Comparison of ENCODE assay signal across 10 cellular contexts in genomic region chr19:38695319-38695683, GRCh38. TPM values are rescaled to one million over a fixed set of nuclear protein-coding genes. Genes with fewer than 3 reads are reported as not detected.
DNase-seq lines count a peak whose midpoint lies in the region; ATAC-seq, FAIRE-seq and TF ChIP-seq lines count a peak whose summit lies in the region.
"Had no signal": no experiment of that assay in that cellular context is flagged by ENCODE, and none has a peak within 500 bp of the region (broad histone marks: within the 10 kb centered on the region; RNA-seq: fewer than 3 reads in every experiment).

No MANE protein-coding gene starts in this region.

- no peak overlapping the region for H4K8ac ChIP-seq in trophoblast cell (ENCODE audit: low read depth, low read length)

- CTCF ChIA-PET in Caco-2 (lab: Charles Lee) (no interaction called here), PC-3 (lab: Charles Lee) (no interaction called here)

- no peaks in the 10 kb centered on the region for H3K27me3 ChIP-seq in Caco-2 (replicated peaks; ENCODE audit: control insufficient read depth, insufficient read depth, low read length)
- H3K27me3 ChIP-seq in PC-3 (ENCODE audit: low read length): no peaks in the 10 kb centered on the region
- no peaks in the 10 kb centered on the region for H3K27me3 ChIP-seq in gastroesophageal sphincter
- no peaks in the 10 kb centered on the region for H3K27me3 ChIP-seq in trophoblast cell (ENCODE audit: insufficient read depth, low read length)

- H2BK5ac ChIP-seq in trophoblast cell (ENCODE audit: low read depth, low read length, poor library complexity): no peak overlapping the region

- POLR2A ChIA-PET in Caco-2 (lab: Charles Lee) (interaction anchor here (0.6 kb wide), 2 partner anchors 234 to 1671 kb away, joined by 3 read pairs; no protein-coding TSS in a partner anchor), PC-3 (lab: Charles Lee; ENCODE audit: unreplicated experiment) (no interaction called here)

- H3K27ac ChIP-seq in PC-3 (ENCODE audit: low read length): peak overlapping the region; percentile 100
- peak overlapping the region; percentile 90 to 100 (median 94) for H3K27ac ChIP-seq in gastroesophageal sphincter
- no peak overlapping the region for H3K27ac ChIP-seq in trophoblast cell (ENCODE audit: low read depth, low read length)

- H4K20me1 ChIP-seq in PC-3 (ENCODE audit: low read length): no peaks in the 10 kb centered on the region

- H3K4me1 Mint-ChIP-seq in Caco-2 (ENCODE audit: low read depth, unreplicated experiment): peaks cover 35% of the 10 kb centered on the region

- H3K4me3 Mint-ChIP-seq in Caco-2 (ENCODE audit: unreplicated experiment): no peak overlapping the region
- H3K4me3 Mint-ChIP-seq: stimulated activated naive CD8-positive, alpha-beta T cell treated with anti-CD3 and anti-CD28 coated beads, Interleukin-15, amount 100 ng/mL, for 72 hours had no signal

- H3K36me3 ChIP-seq in Caco-2 (ENCODE audit: control insufficient read depth, insufficient read depth, low read length) (peaks cover 9% of the 10 kb centered on the region), PC-3 (ENCODE audit: low read depth, low read length) (peaks cover 46% of the 10 kb centered on the region), gastroesophageal sphincter (peaks cover 0 to 2% of the 10 kb centered on the region in 2 donors), trophoblast cell (ENCODE audit: control insufficient read depth in 1 of 2, insufficient read depth in 2 of 2, low read length in 2 of 2) (peaks cover 61 to 64% of the 10 kb centered on the region in 2 experiments)

- H3K79me2 ChIP-seq in PC-3 (ENCODE audit: low read length) (peaks cover 97% of the 10 kb centered on the region), trophoblast cell (ENCODE audit: control insufficient read depth, insufficient read depth, low read length, poor library complexity) (peaks cover 39% of the 10 kb centered on the region)

- H3K4me3 ChIP-seq in Caco-2 (ENCODE audit: low read depth, low read length) (no peak overlapping the region), PC-3 (ENCODE audit: low read length) (no peak overlapping the region), gastroesophageal sphincter (peak overlapping the region in 1 of 2 donors; percentile 7), trophoblast cell (ENCODE audit: low read depth, low read length) (no peak overlapping the region)

- no peak overlapping the region for H4K91ac ChIP-seq in trophoblast cell (ENCODE audit: low read depth, low read length)

- H3K14ac ChIP-seq in trophoblast cell (ENCODE audit: low read length): no peak overlapping the region

- no peaks in the 10 kb centered on the region for H3K9me3 Mint-ChIP-seq in Caco-2 (ENCODE audit: unreplicated experiment)
- H3K9me3 Mint-ChIP-seq: stimulated activated naive CD8-positive, alpha-beta T cell treated with anti-CD3 and anti-CD28 coated beads, Interleukin-15, amount 100 ng/mL, for 72 hours had no signal

- H4K12ac ChIP-seq in trophoblast cell (ENCODE audit: low read depth, low read length): no peak overlapping the region

- H2AFZ ChIP-seq in PC-3 (ENCODE audit: low read length) (no peak overlapping the region), trophoblast cell (ENCODE audit: insufficient read depth, low read length, poor library complexity) (no peak overlapping the region)

- WGBS in gastroesophageal sphincter (ENCODE audit: low coverage in 1 of 2), 2 donors: 14 to 45% methylated on average over 3 to 6 of the region's 9 CpGs
- WGBS in trophoblast cell (ENCODE audit: extremely low coverage, insufficient coverage, insufficient read length): no CpG with 5 or more reads among the region's 9 CpGs

- peaks cover 100% of the 10 kb centered on the region for H3K36me3 Mint-ChIP-seq in Caco-2 (ENCODE audit: insufficient read depth, unreplicated experiment)

- H3K9me2 ChIP-seq in PC-3 (replicated peaks; ENCODE audit: low read length): no peaks in the 10 kb centered on the region

- ATAC-seq in PC-3 (no peak), gastroesophageal sphincter (no peak), HG03439 (IDR thresholded peaks at IDR 0.05; ENCODE audit: unreplicated experiment) (no peak)
- ATAC-seq: stimulated activated naive CD8-positive, alpha-beta T cell treated with anti-CD3 and anti-CD28 coated beads, Interleukin-15, amount 100 ng/mL, for 72 hours had no signal

- H2AK5ac ChIP-seq in trophoblast cell (ENCODE audit: low read length): no peak overlapping the region

- no peak for FAIRE-seq in D721Med (lab: Jason Lieb, UNC)

- intact Hi-C loops in Caco-2 (cut with micrococcal nuclease; ENCODE audit: unreplicated experiment): no loop called here
- intact Hi-C loops in PC-3 (cut with micrococcal nuclease): no loop called here

- TF ChIP-seq POLR2A in gastroesophageal sphincter (IDR thresholded peaks at IDR 0.05): no peak

- peak overlapping the region; percentile 21 for H3K18ac ChIP-seq in trophoblast cell (ENCODE audit: low read length)

- H2BK12ac ChIP-seq in trophoblast cell (ENCODE audit: low read length): no peak overlapping the region

- no peak overlapping the region for H2BK120ac ChIP-seq in trophoblast cell (ENCODE audit: insufficient read depth, low read length, poor library complexity)

- peak overlapping the region; percentile 82 for H3K27ac Mint-ChIP-seq in Caco-2 (ENCODE audit: unreplicated experiment)
- H3K27ac Mint-ChIP-seq: stimulated activated naive CD8-positive, alpha-beta T cell treated with anti-CD3 and anti-CD28 coated beads, Interleukin-15, amount 100 ng/mL, for 72 hours had no signal

- peak overlapping the region; percentile 98; the same call in 1 of the 2 replicates for H3K9ac ChIP-seq in PC-3 (ENCODE audit: low read length)
- H3K9ac ChIP-seq in trophoblast cell (ENCODE audit: low read length): no peak overlapping the region

- no peak for TF ChIP-seq EP300 in gastroesophageal sphincter (IDR thresholded peaks at IDR 0.05)

- H3K27me3 Mint-ChIP-seq in Caco-2 (ENCODE audit: insufficient read depth, unreplicated experiment): no peaks in the 10 kb centered on the region
- H3K27me3 Mint-ChIP-seq: stimulated activated naive CD8-positive, alpha-beta T cell treated with anti-CD3 and anti-CD28 coated beads, Interleukin-15, amount 100 ng/mL, for 72 hours had no signal

- peak overlapping the region; percentile 72 for H3K4ac ChIP-seq in trophoblast cell (ENCODE audit: low read depth, low read length)

- peaks cover 12% of the 10 kb centered on the region for H3F3A ChIP-seq in PC-3 (ENCODE audit: low read length, unreplicated experiment)

- BruUV-seq in Caco-2 (replicated peaks; lab: Mats Ljungman, UMichigan) (no TSS peak), PC-3 (replicated peaks; lab: Mats Ljungman, UMichigan) (no TSS peak)

- DNase-seq in Caco-2 (no peak), PC-3 (no peak), trophoblast cell (no peak), ureter (ENCODE audit: low spot score) (no peak), D721Med (ENCODE audit: insufficient read length, low spot score) (no peak)
- DNase-seq in effector CD4-positive, alpha-beta T cell: no peak
- DNase-seq: posterior cingulate gyrus; stimulated activated naive CD8-positive, alpha-beta T cell treated with anti-CD3 and anti-CD28 coated beads, Interleukin-15, amount 100 ng/mL, for 72 hours had no signal

- H3K4me2 ChIP-seq in PC-3 (ENCODE audit: low read length): no peak overlapping the region
- no peak overlapping the region for H3K4me2 ChIP-seq in trophoblast cell (ENCODE audit: low read length)

- H3K9me3 ChIP-seq in Caco-2: no peaks in the 10 kb centered on the region
- no peaks in the 10 kb centered on the region for H3K9me3 ChIP-seq in PC-3 (ENCODE audit: low read length)
- H3K9me3 ChIP-seq in gastroesophageal sphincter: no peaks in the 10 kb centered on the region
- peaks cover under 1% of the 10 kb centered on the region for H3K9me3 ChIP-seq in trophoblast cell (ENCODE audit: insufficient read depth, low read depth, low read length)

- peaks cover 28% of the 10 kb centered on the region for H3K79me1 ChIP-seq in trophoblast cell (ENCODE audit: low read length)

- H3K4me1 ChIP-seq in Caco-2 (peaks cover 73% of the 10 kb centered on the region), PC-3 (ENCODE audit: insufficient read depth, low read length) (peaks cover 38% of the 10 kb centered on the region), gastroesophageal sphincter (peaks cover 11 to 100% (median 75%) of the 10 kb centered on the region in 3 donors), trophoblast cell (ENCODE audit: control insufficient read depth in 1 of 2, insufficient read depth in 2 of 2, low read length in 2 of 2) (peaks cover 39 to 57% of the 10 kb centered on the region in 2 experiments)

- no peak overlapping the region for H3K23ac ChIP-seq in trophoblast cell (ENCODE audit: low read length)

- TF ChIP-seq CTCF in Caco-2 (IDR thresholded peaks at IDR 0.05; ENCODE audit: insufficient read depth in 1 of 2, low read depth in 1 of 2, low read length in 1 of 2, severe bottlenecking in 1 of 2, unreplicated experiment in 1 of 2): no peak
- no peak for TF ChIP-seq CTCF in PC-3 (conservative IDR thresholded peaks at IDR 0.05; ENCODE audit: low read depth, low read length)
- no peak for TF ChIP-seq CTCF in gastroesophageal sphincter (IDR thresholded peaks at IDR 0.05)
- TF ChIP-seq CTCF in D721Med (IDR thresholded peaks at IDR 0.05; ENCODE audit: insufficient read depth, missing control alignments): no peak

RNA-seq across cellular contexts. Expression of gene ACTN4, which starts 47.9 kb away (rescaled TPM):
- 605 and 658 TPM in 2 replicates for total RNA-seq in Caco-2 (2022)
- 382 and 397 TPM in 2 replicates for total RNA-seq in PC-3 (2014; rRNA removed)
- 100 to 1,000 TPM; 337 to 938 (median 507) TPM for total RNA-seq in gastroesophageal sphincter
- 442 and 468 TPM in 2 replicates for polyA plus RNA-seq in trophoblast cell (2013)
- total RNA-seq in ureter: 656 TPM

RNA-seq across cellular contexts. Expression of gene CAPN12, which starts 49.0 kb away (rescaled TPM):
- total RNA-seq in Caco-2 (2022) (8.8 and 11.0 TPM in 2 replicates), PC-3 (2014; rRNA removed) (3.8 and 5.5 TPM in 2 replicates), gastroesophageal sphincter (1 to 10 TPM in 2 of 4 donors, under 1 TPM in 1, not detected in 1; 0.93 to 2.2 (median 1.1) TPM), ureter (27.6 TPM)
- polyA plus RNA-seq in trophoblast cell (2013): 11.0 and 11.5 TPM in 2 replicates
